9 cellular contexts compared by ENCODE assay signal in the genomic region with DNA sequence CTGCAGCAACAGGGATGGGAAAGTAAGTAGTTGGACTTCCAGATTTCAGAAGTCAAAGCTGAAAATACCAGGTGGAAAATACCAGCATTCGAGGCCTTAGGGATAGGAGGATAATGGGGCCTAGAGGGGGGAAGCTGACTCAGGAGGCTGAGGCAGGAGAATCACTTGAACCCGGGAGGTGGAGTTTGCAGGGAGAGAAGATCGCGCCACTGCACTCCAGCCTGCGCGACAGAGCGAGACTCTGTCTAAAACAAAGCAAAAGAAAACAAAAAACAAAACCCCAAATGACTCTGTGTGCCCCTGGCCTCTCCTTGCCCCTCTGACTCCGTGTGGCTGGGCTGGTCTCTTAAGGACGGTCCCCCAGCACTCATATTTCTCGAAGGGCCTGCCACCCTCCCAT. TPM values are rescaled to one million over a fixed set of nuclear protein-coding genes. Genes with fewer than 3 reads are reported as not detected.
DNase-seq lines count a peak whose midpoint lies in the region; ATAC-seq and TF ChIP-seq lines count a peak whose summit lies in the region.
"Had no signal": no experiment of that assay in that cellular context is flagged by ENCODE, and none has a peak within 500 bp of the region (broad histone marks: within the 10 kb centered on the region; RNA-seq: fewer than 3 reads in every experiment).

No MANE protein-coding gene starts in this region.

- H3K27me3 ChIP-seq in GM23338 (ENCODE audit: insufficient read depth) (peaks cover 49% of the 10 kb centered on the region), Karpas-422 (ENCODE audit: low read length) (no peaks in the 10 kb centered on the region)

- peaks cover 31% of the 10 kb centered on the region for H3K4me1 Mint-ChIP-seq in GM23338
- H3K4me1 Mint-ChIP-seq in WTC11 = peaks cover 22% of the 10 kb centered on the region

- ATAC-seq in GM23338 (no peak), WTC11 (no peak), sciatic nerve (peak; percentile 1)

- DNase-seq in GM23338 (ENCODE audit: low spot score) (no peak), WTC11 (ENCODE audit: low spot score) (no peak), foreskin fibroblast (no peak), sciatic nerve (ENCODE audit: low spot score) (no peak), Karpas-422 (no peak), DMS 273 treated with DMSO at 0.1 percent for 48 hours (lab: John Stamatoyannopoulos, UW) (no peak), SIG-M5 (lab: John Stamatoyannopoulos, UW) (no peak), NCI-H226 (no peak)

- H3K9me2 ChIP-seq in GM23338 (ENCODE audit: insufficient read depth) (no peaks in the 10 kb centered on the region), Karpas-422 (replicated peaks; ENCODE audit: insufficient read depth, low read length) (no peaks in the 10 kb centered on the region)

- H3K4me1 ChIP-seq in GM23338 (ENCODE audit: insufficient read depth) = peaks cover 15% of the 10 kb centered on the region
- H3K4me1 ChIP-seq in Karpas-422 (ENCODE audit: low read length) = no peaks in the 10 kb centered on the region

- TF ChIP-seq CTCF in GM23338 (conservative IDR thresholded peaks at IDR 0.05; ENCODE audit: low read depth in 2 of 2) (no peak), WTC11 (IDR thresholded peaks at IDR 0.05) (no peak), foreskin fibroblast (IDR thresholded peaks at IDR 0.05; ENCODE audit: low read depth, low read length) (no peak)

- 0 out of 2 replicates have a peak, but pooled peaks cover 14% of the 10 kb centered on the region for H3F3A ChIP-seq in GM23338 (replicated peaks; ENCODE audit: low read depth)

- no peaks in the 10 kb centered on the region for H3K9me3 ChIP-seq in Karpas-422 (ENCODE audit: low read length)

- intact Hi-C loops in sciatic nerve (cut with DNase I) = no loop called here

- peaks cover 4% of the 10 kb centered on the region; the same call in 1 of the 2 replicates for H4K20me1 ChIP-seq in GM23338 (replicated peaks; ENCODE audit: insufficient read depth)
- peaks cover 4% of the 10 kb centered on the region; the same call in 1 of the 2 replicates for H4K20me1 ChIP-seq in Karpas-422 (ENCODE audit: insufficient read depth, low read depth, low read length)

- H3K9ac ChIP-seq in Karpas-422 (ENCODE audit: low read length) = no peak overlapping the region

- peaks cover 49% of the 10 kb centered on the region for H3K27me3 Mint-ChIP-seq in GM23338 (ENCODE audit: insufficient read depth, low read depth, poor library complexity)
- peaks cover 59% of the 10 kb centered on the region for H3K27me3 Mint-ChIP-seq in WTC11 (ENCODE audit: low read depth)

- H3K4me2 ChIP-seq in GM23338 (peak overlapping the region; percentile 90), Karpas-422 (ENCODE audit: low read depth, low read length, poor library complexity, severe bottlenecking) (no peak overlapping the region)

- no peak overlapping the region for H3K27ac ChIP-seq in GM23338 (ENCODE audit: low read depth)
- no peak overlapping the region for H3K27ac ChIP-seq in Karpas-422 (ENCODE audit: low read length)

- H3K36me3 Mint-ChIP-seq in GM23338 (ENCODE audit: low read depth) (no peaks in the 10 kb centered on the region; the same call in 2 of the 3 replicates), WTC11 (peaks cover 5% of the 10 kb centered on the region; the same call in 1 of the 2 replicates)

- CTCF ChIA-PET in WTC11 (lab: Charles Lee) = interaction anchor here (0.6 to 3.5 kb wide), 20 partner anchors 9 to 136 kb away, joined by 3 to 36 read pairs (median 6); a partner anchor contains a TSS

- peak overlapping the region; percentile 67 for H3K4me3 Mint-ChIP-seq in GM23338
- peak overlapping the region; percentile 62 for H3K4me3 Mint-ChIP-seq in WTC11

- H2AFZ ChIP-seq in GM23338 (peak overlapping the region; percentile 98), Karpas-422 (ENCODE audit: low read length) (no peak overlapping the region)

- POLR2A ChIA-PET in WTC11 (lab: Charles Lee) = interaction anchor here (0.6 to 1.1 kb wide), 2 partner anchors 44 to 512 kb away, joined by 3 read pairs; no protein-coding TSS in a partner anchor

- H3K4me3 ChIP-seq in GM23338 (peak overlapping the region; percentile 64), foreskin fibroblast (ENCODE audit: low read depth in 1 of 2, low read length in 2 of 2) (peak overlapping the region; percentile 19 to 36), Karpas-422 (ENCODE audit: low read length) (no peak overlapping the region)

- H3K79me2 ChIP-seq in GM23338 (replicated peaks; ENCODE audit: insufficient read depth) (no peaks in the 10 kb centered on the region), Karpas-422 (ENCODE audit: low read length) (no peaks in the 10 kb centered on the region)

- H3K36me3 ChIP-seq in GM23338 (ENCODE audit: insufficient read depth) = no peaks in the 10 kb centered on the region
- H3K36me3 ChIP-seq in Karpas-422 (ENCODE audit: insufficient read depth, low read length) = no peaks in the 10 kb centered on the region

- H3K9me3 Mint-ChIP-seq in GM23338 = no peaks in the 10 kb centered on the region
- no peaks in the 10 kb centered on the region for H3K9me3 Mint-ChIP-seq in WTC11

- H3K27ac Mint-ChIP-seq in GM23338 = no peak overlapping the region
- H3K27ac Mint-ChIP-seq in WTC11 = no peak overlapping the region

TF ChIP-seq in GM23338, 12 proteins besides CTCF, POLR2A, EP300 and RAD21 (continues in another document):
- TF ChIP-seq EZH2phosphoT487 (IDR thresholded peaks at IDR 0.05; ENCODE audit: unreplicated experiment) = no peak
- no peak for TF ChIP-seq POLR2AphosphoS5 (IDR thresholded peaks at IDR 0.05; ENCODE audit: low read depth)
- TF ChIP-seq, protein P1, sequence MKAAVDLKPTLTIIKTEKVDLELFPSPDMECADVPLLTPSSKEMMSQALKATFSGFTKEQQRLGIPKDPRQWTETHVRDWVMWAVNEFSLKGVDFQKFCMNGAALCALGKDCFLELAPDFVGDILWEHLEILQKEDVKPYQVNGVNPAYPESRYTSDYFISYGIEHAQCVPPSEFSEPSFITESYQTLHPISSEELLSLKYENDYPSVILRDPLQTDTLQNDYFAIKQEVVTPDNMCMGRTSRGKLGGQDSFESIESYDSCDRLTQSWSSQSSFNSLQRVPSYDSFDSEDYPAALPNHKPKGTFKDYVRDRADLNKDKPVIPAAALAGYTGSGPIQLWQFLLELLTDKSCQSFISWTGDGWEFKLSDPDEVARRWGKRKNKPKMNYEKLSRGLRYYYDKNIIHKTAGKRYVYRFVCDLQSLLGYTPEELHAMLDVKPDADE (IDR thresholded peaks at IDR 0.05) = no peak
- TF ChIP-seq ZNF114 (CRISPR knock-in tag; IDR thresholded peaks at IDR 0.05) = no peak

TF ChIP-seq in WTC11, 78 proteins besides CTCF, POLR2A, EP300 and RAD21 (continues in another document):
- TF ChIP-seq, protein P2, sequence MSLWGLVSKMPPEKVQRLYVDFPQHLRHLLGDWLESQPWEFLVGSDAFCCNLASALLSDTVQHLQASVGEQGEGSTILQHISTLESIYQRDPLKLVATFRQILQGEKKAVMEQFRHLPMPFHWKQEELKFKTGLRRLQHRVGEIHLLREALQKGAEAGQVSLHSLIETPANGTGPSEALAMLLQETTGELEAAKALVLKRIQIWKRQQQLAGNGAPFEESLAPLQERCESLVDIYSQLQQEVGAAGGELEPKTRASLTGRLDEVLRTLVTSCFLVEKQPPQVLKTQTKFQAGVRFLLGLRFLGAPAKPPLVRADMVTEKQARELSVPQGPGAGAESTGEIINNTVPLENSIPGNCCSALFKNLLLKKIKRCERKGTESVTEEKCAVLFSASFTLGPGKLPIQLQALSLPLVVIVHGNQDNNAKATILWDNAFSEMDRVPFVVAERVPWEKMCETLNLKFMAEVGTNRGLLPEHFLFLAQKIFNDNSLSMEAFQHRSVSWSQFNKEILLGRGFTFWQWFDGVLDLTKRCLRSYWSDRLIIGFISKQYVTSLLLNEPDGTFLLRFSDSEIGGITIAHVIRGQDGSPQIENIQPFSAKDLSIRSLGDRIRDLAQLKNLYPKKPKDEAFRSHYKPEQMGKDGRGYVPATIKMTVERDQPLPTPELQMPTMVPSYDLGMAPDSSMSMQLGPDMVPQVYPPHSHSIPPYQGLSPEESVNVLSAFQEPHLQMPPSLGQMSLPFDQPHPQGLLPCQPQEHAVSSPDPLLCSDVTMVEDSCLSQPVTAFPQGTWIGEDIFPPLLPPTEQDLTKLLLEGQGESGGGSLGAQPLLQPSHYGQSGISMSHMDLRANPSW (CRISPR knock-in tag; conservative IDR thresholded peaks at IDR 0.05; ENCODE audit: low read depth) = no peak
- TF ChIP-seq, protein P3, sequence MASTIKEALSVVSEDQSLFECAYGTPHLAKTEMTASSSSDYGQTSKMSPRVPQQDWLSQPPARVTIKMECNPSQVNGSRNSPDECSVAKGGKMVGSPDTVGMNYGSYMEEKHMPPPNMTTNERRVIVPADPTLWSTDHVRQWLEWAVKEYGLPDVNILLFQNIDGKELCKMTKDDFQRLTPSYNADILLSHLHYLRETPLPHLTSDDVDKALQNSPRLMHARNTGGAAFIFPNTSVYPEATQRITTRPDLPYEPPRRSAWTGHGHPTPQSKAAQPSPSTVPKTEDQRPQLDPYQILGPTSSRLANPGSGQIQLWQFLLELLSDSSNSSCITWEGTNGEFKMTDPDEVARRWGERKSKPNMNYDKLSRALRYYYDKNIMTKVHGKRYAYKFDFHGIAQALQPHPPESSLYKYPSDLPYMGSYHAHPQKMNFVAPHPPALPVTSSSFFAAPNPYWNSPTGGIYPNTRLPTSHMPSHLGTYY (CRISPR knock-in tag; IDR thresholded peaks at IDR 0.05) = no peak
- TF ChIP-seq ELF4 (CRISPR knock-in tag; IDR thresholded peaks at IDR 0.05; ENCODE audit: low read depth) = no peak

RNA-seq across cellular contexts. Expression of a gene that starts 3.4 kb away (rescaled TPM):
- total RNA-seq in GM23338 (2014; rRNA removed; shearing (Covaris generic)) = 3.4 and 11.5 TPM in 2 replicates
- 4.6 and 5.5 TPM in 2 replicates for polyA plus RNA-seq in GM23338 (2016; fragmentation: Nextera tagmentation; extraction: Ambion mirVana)
- total RNA-seq in WTC11 (2021) (4.9 to 6.9 TPM (median 6.6 TPM) in 3 replicates), sciatic nerve (1.6 TPM)
- not detected in 2 replicates for total RNA-seq in Karpas-422 (2014; rRNA removed; shearing (Covaris generic); ENCODE audit: low replicate concordance)

RNA-seq across cellular contexts. Expression of a gene that starts 45.6 kb away (rescaled TPM):
- not detected in 2 replicates for total RNA-seq in GM23338 (2014; rRNA removed; shearing (Covaris generic))
- polyA plus RNA-seq in GM23338 (2016; fragmentation: Nextera tagmentation; extraction: Ambion mirVana) = not detected in 2 replicates
- total RNA-seq in WTC11 (2021) (0.05 to 0.11 TPM in 2 of 3 replicates, not detected in the other), sciatic nerve (0.40 TPM)
- not detected in 2 replicates for total RNA-seq in Karpas-422 (2014; rRNA removed; shearing (Covaris generic); ENCODE audit: low replicate concordance)
- total RNA-seq: RPMI7951 had no signal

RNA-seq across cellular contexts. Expression of a gene that starts 46.0 kb away (rescaled TPM):
- 58.6 and 72.9 TPM in 2 replicates for total RNA-seq in GM23338 (2014; rRNA removed; shearing (Covaris generic))
- polyA plus RNA-seq in GM23338 (2016; fragmentation: Nextera tagmentation; extraction: Ambion mirVana) = 65.3 and 66.2 TPM in 2 replicates
- total RNA-seq in WTC11 (2021) (97.4 to 98.5 TPM (median 98.0 TPM) in 3 replicates), sciatic nerve (52.8 TPM)
- total RNA-seq in Karpas-422 (2014; rRNA removed; shearing (Covaris generic); ENCODE audit: low replicate concordance) = 39.6 and 50.0 TPM in 2 replicates

RNA-seq across cellular contexts. Expression of a gene that starts 47.4 kb away (rescaled TPM):
- total RNA-seq in GM23338 (2014; rRNA removed; shearing (Covaris generic)) = 0.08 and 0.42 TPM in 2 replicates
- 0.23 and 0.45 TPM in 2 replicates for polyA plus RNA-seq in GM23338 (2016; fragmentation: Nextera tagmentation; extraction: Ambion mirVana)
- total RNA-seq in WTC11 (2021) (0.23 to 0.42 TPM (median 0.23 TPM) in 3 replicates), sciatic nerve (1.8 TPM)
- not detected in 2 replicates for total RNA-seq in Karpas-422 (2014; rRNA removed; shearing (Covaris generic); ENCODE audit: low replicate concordance)
- total RNA-seq: RPMI7951 had no signal
